ENCODE assay signal across 28 cellular contexts in the genomic region with DNA sequence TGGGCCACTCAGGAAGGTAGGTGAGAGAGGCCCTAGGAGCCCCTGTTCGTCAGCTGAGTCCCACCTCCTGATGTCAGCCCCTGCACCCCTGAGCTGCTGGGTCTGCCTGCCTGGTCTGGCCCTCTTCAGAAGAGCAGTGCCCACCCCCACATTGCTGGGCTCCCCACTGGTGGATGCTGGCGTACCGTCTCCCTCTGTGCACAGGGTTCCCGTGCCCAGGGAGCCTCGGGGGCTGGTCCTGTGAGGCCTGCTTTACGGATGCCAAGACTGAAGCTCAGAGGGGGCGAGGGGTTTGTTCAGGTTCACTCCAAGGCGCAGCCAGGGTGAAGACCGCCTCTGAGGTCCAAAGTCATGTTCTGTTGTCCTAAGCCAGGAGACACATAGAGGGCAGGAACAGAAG.
"Had no signal": no experiment of that assay in that cellular context is flagged by ENCODE, and none has a peak within 500 bp of the region (broad histone marks: within the 10 kb centered on the region; RNA-seq: fewer than 3 reads in every experiment).

No MANE protein-coding gene starts in this region.

- H3K27me3 ChIP-seq: foreskin keratinocyte, gastroesophageal sphincter, heart left ventricle, left lung, right atrium auricular region, sigmoid colon, testis, tibial artery had no signal

- H3K9me3 ChIP-seq: gastroesophageal sphincter, heart left ventricle, left lung, mucosa of descending colon, right atrium auricular region, sigmoid colon, testis, tibial artery had no signal

- H3K9ac ChIP-seq: parathyroid adenoma had no signal

- H3K4me1 Mint-ChIP-seq: mesothelial cell of epicardium; neural crest cell; stimulated activated effector memory CD8-positive, alpha-beta T cell treated with anti-CD3 and anti-CD28 coated beads, Interleukin-12 subunit alpha, Interleukin-12 subunit beta, amount 100 ng/mL, for 72 hours had no signal

- H3K27ac Mint-ChIP-seq: mesothelial cell of epicardium; naive B cell; natural killer cell treated with Interleukin-12 subunit alpha and Interleukin-12 subunit beta and Interleukin-15 and Interleukin-18, amount 100 ng/mL, for 72 hours; progenitor cell of endocrine pancreas; stimulated activated effector memory CD8-positive, alpha-beta T cell treated with anti-CD3 and anti-CD28 coated beads, Interleukin-12 subunit alpha, Interleukin-12 subunit beta, amount 100 ng/mL, for 72 hours; type B pancreatic cell had no signal

- FAIRE-seq: endometrium, islet of Langerhans had no signal

- H3K79me2 ChIP-seq: parathyroid adenoma had no signal

- DNase-seq: cortex of kidney; effector memory CD8-positive, alpha-beta T cell; foreskin keratinocyte; heart left ventricle; hippocampal formation; left cardiac atrium; mesenchymal stem cell; mucosa of descending colon; naive B cell; sigmoid colon; stimulated activated CD4-positive, alpha-beta T cell treated with anti-CD3 and anti-CD28 coated beads, Interleukin-2, amount 100 ng/mL, for 24 hours; stimulated activated CD4-positive, alpha-beta T cell treated with anti-CD3 and anti-CD28 coated beads, Interleukin-4, amount 100 ng/mL, for 24 hours; stimulated activated naive CD8-positive, alpha-beta T cell treated with anti-CD3 and anti-CD28 coated beads, Interleukin-15, Interleukin-2, amounts not matched to agents 100 U/mL and 50 U/mL, for 24 hours; substantia nigra; testis; tibial artery had no signal

- ATAC-seq: effector memory CD8-positive, alpha-beta T cell; gastroesophageal sphincter; heart left ventricle; left lung; mucosa of descending colon; natural killer cell treated with Interleukin-12 subunit alpha and Interleukin-12 subunit beta and Interleukin-15 and Interleukin-18, amount 100 ng/mL, for 72 hours; stimulated activated effector memory CD8-positive, alpha-beta T cell treated with anti-CD3 and anti-CD28 coated beads, Interleukin-12 subunit alpha, Interleukin-12 subunit beta, amount 100 ng/mL, for 72 hours had no signal

- H3K9me3 Mint-ChIP-seq: effector memory CD8-positive, alpha-beta T cell; mesothelial cell of epicardium; naive B cell; natural killer cell treated with Interleukin-12 subunit alpha and Interleukin-12 subunit beta and Interleukin-15 and Interleukin-18, amount 100 ng/mL, for 72 hours; neural crest cell; stimulated activated effector memory CD8-positive, alpha-beta T cell treated with anti-CD3 and anti-CD28 coated beads, Interleukin-12 subunit alpha, Interleukin-12 subunit beta, amount 100 ng/mL, for 72 hours; type B pancreatic cell had no signal

- H3K4me3 ChIP-seq: gastroesophageal sphincter, heart left ventricle, left lung, mucosa of descending colon, right atrium auricular region, sigmoid colon, testis, tibial artery had no signal

- H2AFZ ChIP-seq: parathyroid adenoma had no signal

- H3K36me3 Mint-ChIP-seq: natural killer cell treated with Interleukin-12 subunit alpha and Interleukin-12 subunit beta and Interleukin-15 and Interleukin-18, amount 100 ng/mL, for 72 hours had no signal

- H3K27ac ChIP-seq: foreskin keratinocyte, gastroesophageal sphincter, heart left ventricle, left lung, parathyroid adenoma, right atrium auricular region, testis, tibial artery had no signal

- H3K4me3 Mint-ChIP-seq: effector memory CD8-positive, alpha-beta T cell; mesothelial cell of epicardium; naive B cell; natural killer cell treated with Interleukin-12 subunit alpha and Interleukin-12 subunit beta and Interleukin-15 and Interleukin-18, amount 100 ng/mL, for 72 hours; neural crest cell; stimulated activated effector memory CD8-positive, alpha-beta T cell treated with anti-CD3 and anti-CD28 coated beads, Interleukin-12 subunit alpha, Interleukin-12 subunit beta, amount 100 ng/mL, for 72 hours; type B pancreatic cell had no signal

- H3K4me1 ChIP-seq: foreskin keratinocyte, parathyroid adenoma, testis, tibial artery had no signal

- H3K27me3 Mint-ChIP-seq: effector memory CD8-positive, alpha-beta T cell; naive B cell; natural killer cell treated with Interleukin-12 subunit alpha and Interleukin-12 subunit beta and Interleukin-15 and Interleukin-18, amount 100 ng/mL, for 72 hours; progenitor cell of endocrine pancreas; type B pancreatic cell had no signal
